In the genomic region with DNA sequence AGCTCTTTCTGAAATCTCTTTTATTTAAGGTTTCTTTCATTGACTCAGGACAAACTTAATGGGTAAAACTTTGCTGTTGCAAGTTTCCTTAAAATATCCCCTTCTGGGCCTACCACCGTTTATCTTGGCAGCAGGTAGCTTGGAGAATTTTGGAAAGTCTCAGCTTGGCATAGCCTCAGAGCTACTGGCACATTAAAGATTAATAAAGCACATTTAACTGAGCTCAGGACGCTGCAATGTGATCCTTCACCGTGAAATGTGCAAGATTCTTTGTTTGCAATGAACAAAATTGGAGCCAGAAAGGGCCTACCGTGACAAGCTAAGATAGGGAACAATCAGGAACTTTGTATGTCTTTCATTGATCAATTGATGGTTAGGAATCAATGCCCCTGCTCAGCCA, we compare ENCODE assay signal across 27 cellular contexts.
DNase-seq lines count a peak whose midpoint lies in the region; ATAC-seq, FAIRE-seq and TF ChIP-seq lines count a peak whose summit lies in the region.
"Had no signal": no experiment of that assay in that cellular context is flagged by ENCODE, and none has a peak within 500 bp of the region (broad histone marks: within the 10 kb centered on the region; RNA-seq: fewer than 3 reads in every experiment).

No MANE protein-coding gene starts in this region.

- no peak overlapping the region for H2AFZ ChIP-seq in astrocyte (ENCODE audit: low read depth, low read length)

- H3K27ac Mint-ChIP-seq in HFFc6 (no peak overlapping the region), astrocyte (ENCODE audit: unreplicated experiment) (no peak overlapping the region), progenitor cell of endocrine pancreas (peak overlapping the region; percentile 94), natural killer cell (no peak overlapping the region)
- H3K27ac Mint-ChIP-seq: activated CD4-positive, alpha-beta memory T cell treated with anti-CD3 and anti-CD28 coated beads, Interleukin-2, amount 10 ng/mL, durations not matched to agents 7 days and 5 days; activated naive CD8-positive, alpha-beta T cell treated with anti-CD3 and anti-CD28 coated beads for 36 hours; CD8-positive, alpha-beta T cell; effector memory CD8-positive, alpha-beta T cell; T-cell had no signal

- H3K79me2 ChIP-seq in astrocyte (ENCODE audit: insufficient read depth, low read length): no peaks in the 10 kb centered on the region

- peaks cover 42% of the 10 kb centered on the region for H3K4me1 ChIP-seq in astrocyte (ENCODE audit: insufficient read depth, low read length)

- no peaks in the 10 kb centered on the region for H4K20me1 ChIP-seq in astrocyte (ENCODE audit: insufficient read depth, low read length)

- POLR2A ChIA-PET in GM10248 (lab: Yijun Ruan, JAX): no interaction called here

- peak overlapping the region; percentile 89 for H3K4me2 ChIP-seq in astrocyte (ENCODE audit: low read length)

- TF ChIP-seq CTCF in HFFc6 (IDR thresholded peaks at IDR 0.05): no peak
- no peak for TF ChIP-seq CTCF in astrocyte (IDR thresholded peaks at IDR 0.05; ENCODE audit: insufficient read depth, low read depth, low read length)
- no peak for TF ChIP-seq CTCF in progenitor cell of endocrine pancreas (IDR thresholded peaks at IDR 0.05; ENCODE audit: unreplicated experiment)
- TF ChIP-seq CTCF in GM10248 (IDR thresholded peaks at IDR 0.05; ENCODE audit: control extremely low read depth, extremely low read depth, low read depth, missing control alignments): no peak
- TF ChIP-seq CTCF in natural killer cell (IDR thresholded peaks at IDR 0.05): no peak

- no peaks in the 10 kb centered on the region for H3K9me3 ChIP-seq in astrocyte (ENCODE audit: insufficient read depth, low read depth, low read length)
- H3K9me3 ChIP-seq: Peyer's patch, SJCRH30 had no signal

- H3K4me3 Mint-ChIP-seq in HFFc6 (peak overlapping the region; percentile 11; the same call in 1 of the 2 replicates), astrocyte (ENCODE audit: unreplicated experiment) (no peak overlapping the region), progenitor cell of endocrine pancreas (ENCODE audit: low read depth) (peak overlapping the region; percentile 27), natural killer cell (no peak overlapping the region)
- H3K4me3 Mint-ChIP-seq: activated CD4-positive, alpha-beta memory T cell treated with anti-CD3 and anti-CD28 coated beads, Interleukin-2, amount 10 ng/mL, durations not matched to agents 7 days and 5 days; activated naive CD8-positive, alpha-beta T cell treated with anti-CD3 and anti-CD28 coated beads for 36 hours; CD8-positive, alpha-beta T cell; effector memory CD8-positive, alpha-beta T cell; T-cell had no signal

- intact Hi-C loops in natural killer cell (cut with micrococcal nuclease): no loop called here

- FAIRE-seq in astrocyte (lab: Jason Lieb, UNC): no peak
- FAIRE-seq: colon, K562, kidney had no signal

- H3K4me3 ChIP-seq in astrocyte (ENCODE audit: insufficient read depth, low read depth, low read length): no peak overlapping the region
- H3K4me3 ChIP-seq: K562, MG63, Peyer's patch, SJCRH30 had no signal

- DNase-seq in HFFc6: no peak
- DNase-seq in astrocyte (ENCODE audit: low read depth): no peak
- DNase-seq in progenitor cell of endocrine pancreas (ENCODE audit: low spot score, unreplicated experiment): no peak
- DNase-seq in GM10248 (ENCODE audit: extremely low spot score): no peak
- DNase-seq in SHP77 treated with DMSO at 0.1 percent for 48 hours (lab: John Stamatoyannopoulos, UW): no peak
- no peak for DNase-seq in natural killer cell
- DNase-seq: activated CD4-positive, alpha-beta memory T cell treated with anti-CD3 and anti-CD28 coated beads, Interleukin-2, amount 10 ng/mL, durations not matched to agents 7 days and 5 days; activated naive CD8-positive, alpha-beta T cell treated with anti-CD3 and anti-CD28 coated beads for 36 hours; CD8-positive, alpha-beta T cell; effector memory CD8-positive, alpha-beta T cell; GM23248; kidney; mammary epithelial cell; MG63; NCI-H1436; NCI-H2171 treated with DMSO at 0.1 percent for 48 hours; Peyer's patch; SJCRH30; stimulated activated naive CD8-positive, alpha-beta T cell treated with anti-CD3 and anti-CD28 coated beads, Interleukin-15, Interleukin-2, amounts not matched to agents 100 U/mL and 50 U/mL, for 24 hours; T-cell had no signal

- no peak overlapping the region for H3K9ac ChIP-seq in astrocyte (ENCODE audit: low read length)

- ATAC-seq in natural killer cell: no peak
- ATAC-seq in GM18909 (IDR thresholded peaks at IDR 0.05; ENCODE audit: poor library complexity, unreplicated experiment): no peak
- ATAC-seq: activated CD4-positive, CD25-positive, alpha-beta regulatory T cell treated with anti-CD3 and anti-CD28 coated beads, Interleukin-2, amount 50 U/mL, for 24 hours; CD8-positive, alpha-beta T cell; effector memory CD8-positive, alpha-beta T cell; K562; stimulated activated naive CD8-positive, alpha-beta T cell treated with anti-CD3 and anti-CD28 coated beads, Interleukin-15, Interleukin-2, amounts not matched to agents 100 U/mL and 50 U/mL, for 24 hours; T-cell had no signal

- no peaks in the 10 kb centered on the region for H3K36me3 ChIP-seq in astrocyte (ENCODE audit: insufficient read depth, low read length)
- H3K36me3 ChIP-seq: gastroesophageal sphincter, MG63, Peyer's patch, SJCRH30, tibial nerve had no signal

- H3K27me3 Mint-ChIP-seq in HFFc6 (ENCODE audit: insufficient read depth): no peaks in the 10 kb centered on the region; the same call in 1 of the 2 replicates
- no peaks in the 10 kb centered on the region for H3K27me3 Mint-ChIP-seq in astrocyte (ENCODE audit: low read depth, unreplicated experiment)
- no peaks in the 10 kb centered on the region for H3K27me3 Mint-ChIP-seq in progenitor cell of endocrine pancreas
- H3K27me3 Mint-ChIP-seq in natural killer cell (ENCODE audit: low read depth in 2 of 2): no peaks in the 10 kb centered on the region
- H3K27me3 Mint-ChIP-seq: effector memory CD8-positive, alpha-beta T cell had no signal

- H3K4me1 Mint-ChIP-seq in HFFc6 (ENCODE audit: low read depth) (peaks cover 51% of the 10 kb centered on the region), astrocyte (ENCODE audit: low read depth, unreplicated experiment) (peaks cover 32% of the 10 kb centered on the region), progenitor cell of endocrine pancreas (ENCODE audit: low read depth) (peaks cover 34% of the 10 kb centered on the region), natural killer cell (no peaks in the 10 kb centered on the region)
- H3K4me1 Mint-ChIP-seq: activated CD4-positive, alpha-beta memory T cell treated with anti-CD3 and anti-CD28 coated beads, Interleukin-2, amount 10 ng/mL, durations not matched to agents 7 days and 5 days; activated naive CD8-positive, alpha-beta T cell treated with anti-CD3 and anti-CD28 coated beads for 36 hours; T-cell had no signal

- H3K27me3 ChIP-seq in astrocyte (ENCODE audit: insufficient read depth, low read length) (no peaks in the 10 kb centered on the region), layer of hippocampus (ENCODE audit: control insufficient read depth, insufficient read depth, low read length) (no peaks in the 10 kb centered on the region)
- H3K27me3 ChIP-seq: gastroesophageal sphincter, MG63, Peyer's patch, tibial nerve had no signal

- H3K36me3 Mint-ChIP-seq in HFFc6 (ENCODE audit: low read depth) (peaks cover 15% of the 10 kb centered on the region; the same call in 1 of the 2 replicates), astrocyte (ENCODE audit: low read depth, unreplicated experiment) (no peaks in the 10 kb centered on the region), progenitor cell of endocrine pancreas (ENCODE audit: insufficient read depth) (peaks cover 3% of the 10 kb centered on the region), natural killer cell (no peaks in the 10 kb centered on the region)
- H3K36me3 Mint-ChIP-seq: activated naive CD8-positive, alpha-beta T cell treated with anti-CD3 and anti-CD28 coated beads for 36 hours; CD8-positive, alpha-beta T cell; T-cell had no signal

- H3K9me3 Mint-ChIP-seq in HFFc6: peaks cover 8% of the 10 kb centered on the region
- H3K9me3 Mint-ChIP-seq in astrocyte (ENCODE audit: unreplicated experiment): no peaks in the 10 kb centered on the region
- peaks cover 6% of the 10 kb centered on the region for H3K9me3 Mint-ChIP-seq in progenitor cell of endocrine pancreas (ENCODE audit: low read depth)
- H3K9me3 Mint-ChIP-seq in natural killer cell: peaks cover 2 to 15% of the 10 kb centered on the region in 2 donors

- H3K27ac ChIP-seq in astrocyte (ENCODE audit: low read depth, low read length) (no peak overlapping the region), layer of hippocampus (ENCODE audit: low read depth, low read length) (peak overlapping the region; percentile 76)
- H3K27ac ChIP-seq: Peyer's patch, SJCRH30 had no signal

- CTCF ChIA-PET in GM10248 (lab: Yijun Ruan, JAX): no interaction called here

Comparison
In these comparisons a context has a peak if more than half of its experiments do, and no peak if none do; other contexts are left out.
1. H3K4me3 Mint-ChIP-seq: peak in HFFc6 (single experiment) and progenitor cell of endocrine pancreas (single experiment); none in astrocyte (single experiment) and natural killer cell (single experiment).